Comparison of ENCODE assay signal across 8 cellular contexts in the genomic region with DNA sequence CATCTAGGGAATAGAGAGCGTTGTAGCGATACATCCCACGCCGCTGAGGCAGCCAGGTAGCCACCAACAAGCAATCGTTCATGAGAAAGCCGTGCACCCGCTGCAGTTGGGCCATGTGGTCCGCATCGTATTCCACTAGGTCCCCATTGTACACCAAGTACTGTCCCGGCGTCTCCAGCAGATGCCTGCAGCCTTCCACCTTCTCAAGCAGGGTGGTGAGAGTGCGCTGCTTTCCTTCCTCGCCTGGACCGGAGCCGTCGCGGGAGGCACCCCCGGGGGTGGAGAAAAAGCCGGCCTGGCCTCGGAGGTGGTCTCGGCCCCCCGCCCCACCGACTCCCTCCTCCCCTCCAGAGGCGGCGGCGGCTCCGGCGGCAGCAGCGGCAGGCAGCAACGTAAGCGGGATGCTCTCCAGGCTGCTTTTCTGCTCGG. TPM values are rescaled to one million over a fixed set of nuclear protein-coding genes. Genes with fewer than 3 reads are reported as not detected.
DNase-seq lines count a peak whose midpoint lies in the region; ATAC-seq, FAIRE-seq and TF ChIP-seq lines count a peak whose summit lies in the region.

No MANE protein-coding gene starts in this region.

- peak overlapping the region; percentile 47 for H4K91ac ChIP-seq in H1 (replicated peaks; ENCODE audit: insufficient read length, low read length)

- no peaks in the 10 kb centered on the region for H3K27me3 ChIP-seq in CD8-positive, alpha-beta T cell (ENCODE audit: insufficient read depth, low read length)
- H3K27me3 ChIP-seq in Panc1 (ENCODE audit: control insufficient read depth, insufficient read depth, low read length) (no peaks in the 10 kb centered on the region), H1 (replicated peaks in 1 of 4; ENCODE audit: control insufficient read depth in 3 of 4, extremely low read depth in 1 of 4, insufficient read depth in 3 of 4, low read length in 3 of 4) (no peaks in the 10 kb centered on the region)
- H3K27me3 ChIP-seq in naive thymus-derived CD4-positive, alpha-beta T cell (ENCODE audit: control insufficient read depth in 2 of 2, insufficient read depth in 2 of 2, low read length in 2 of 2) = no peaks in the 10 kb centered on the region

- CTCF ChIA-PET in CD8-positive, alpha-beta T cell (lab: Charles Lee) = interaction anchor here (1.3 to 1.6 kb wide), 3 partner anchors 22 to 270 kb away, joined by 3 to 4 read pairs (median 3); no protein-coding TSS in a partner anchor
- CTCF ChIA-PET in Panc1 (lab: Charles Lee) = interaction anchor here (0.8 kb wide), 1 partner anchor 23 kb away, joined by 3 read pairs; no protein-coding TSS in a partner anchor
- CTCF ChIA-PET in H1 (lab: Charles Lee; ENCODE audit: partially characterized antibody) = interaction anchor here (1.0 to 2.6 kb wide), 6 partner anchors 12 to 266 kb away, joined by 3 to 6 read pairs (median 4); no protein-coding TSS in a partner anchor
- CTCF ChIA-PET in naive thymus-derived CD4-positive, alpha-beta T cell (lab: Charles Lee) = interaction anchor here (0.7 kb wide), 1 partner anchor 63 kb away, joined by 3 read pairs; no protein-coding TSS in a partner anchor

- POLR2A ChIA-PET in CD8-positive, alpha-beta T cell (lab: Charles Lee) = interaction anchor here (1.1 to 1.7 kb wide), 4 partner anchors 19 to 276 kb away, joined by 3 to 18 read pairs (median 8); a partner anchor contains a TSS
- POLR2A ChIA-PET in Panc1 (lab: Charles Lee) = no interaction called here
- POLR2A ChIA-PET in H1 (lab: Charles Lee; ENCODE audit: partially characterized antibody) = interaction anchor here (1.0 to 2.0 kb wide), 3 partner anchors 9 to 96 kb away, joined by 3 to 7 read pairs (median 5); no protein-coding TSS in a partner anchor
- POLR2A ChIA-PET in naive thymus-derived CD4-positive, alpha-beta T cell (lab: Charles Lee) = interaction anchor here (1.0 to 2.6 kb wide), 6 partner anchors 84 to 297 kb away, joined by 3 to 30 read pairs (median 5); a partner anchor contains a TSS

- peak overlapping the region; percentile 4 for H3K56ac ChIP-seq in H1 (replicated peaks; ENCODE audit: insufficient read length, low read depth, low read length)

- WGBS in H1 (ENCODE audit: extremely low coverage in 1 of 2, insufficient coverage in 1 of 2, insufficient read length in 1 of 2, insufficient replicate concordance in 2 of 2, low coverage in 1 of 2, low lambda C conversion rate in 2 of 2, missing lambda C conversion rate in 1 of 2), 2 experiments = 7% methylated on average over 12 of the region's 32 CpGs; no CpG with 5 or more reads in 1 of the 2 experiments

- H2BK12ac ChIP-seq in H1 (ENCODE audit: low read depth, low read length) = no peak overlapping the region

- peak; percentile 0 for ATAC-seq in CD8-positive, alpha-beta T cell
- peak; percentile 14 for ATAC-seq in GM21737 (IDR thresholded peaks at IDR 0.05; ENCODE audit: unreplicated experiment)
- ATAC-seq in Panc1 = peak; percentile 9
- ATAC-seq in naive thymus-derived CD4-positive, alpha-beta T cell = no peak

- peak overlapping the region; percentile 98 for H3K4me3 ChIP-seq in CD8-positive, alpha-beta T cell (ENCODE audit: low read depth, low read length)
- H3K4me3 ChIP-seq in Panc1 (ENCODE audit: low read depth in 2 of 2, low read length in 2 of 2) = peak overlapping the region; percentile 65 to 93
- H3K4me3 ChIP-seq in H1 (ENCODE audit: extremely low read depth in 1 of 4, insufficient read depth in 2 of 4, low read depth in 3 of 4, low read length in 4 of 4) = peak overlapping the region; percentile 89 to 100 (median 98)
- peak overlapping the region; percentile 99 for H3K4me3 ChIP-seq in naive thymus-derived CD4-positive, alpha-beta T cell (ENCODE audit: low read length)

- H3K27ac Mint-ChIP-seq in CD8-positive, alpha-beta T cell = peak overlapping the region; percentile 99
- H3K27ac Mint-ChIP-seq in naive thymus-derived CD4-positive, alpha-beta T cell = peak overlapping the region; percentile 96 to 100 (median 100)

- peaks cover 9% of the 10 kb centered on the region for H3K9me3 Mint-ChIP-seq in CD8-positive, alpha-beta T cell
- peaks cover 0 to 50% (median 11%) of the 10 kb centered on the region in 11 donors for H3K9me3 Mint-ChIP-seq in naive thymus-derived CD4-positive, alpha-beta T cell

- TF ChIP-seq POLR2A in H1 (IDR thresholded peaks at IDR 0.05; ENCODE audit: control extremely low read depth in 1 of 2, low read depth in 2 of 2, low read length in 2 of 2) = no peak

- intact Hi-C loops in CD8-positive, alpha-beta T cell (cut with DNase I, micrococcal nuclease) = loop anchor here (2.0 to 10.0 kb wide), 6 partner anchors 84 to 1290 kb away; a partner anchor contains a TSS
- intact Hi-C loops in Panc1 (cut with micrococcal nuclease; ENCODE audit: unreplicated experiment) = loop anchor here (10.0 kb wide), 1 partner anchor 92 kb away; a partner anchor contains a TSS
- intact Hi-C loops in naive thymus-derived CD4-positive, alpha-beta T cell (cut with micrococcal nuclease) = loop anchor here (1.0 to 10.0 kb wide), 7 partner anchors 292 to 1615 kb away; a partner anchor contains a TSS

- peaks cover 8% of the 10 kb centered on the region; the same call in 1 of the 2 replicates for H3K79me1 ChIP-seq in H1 (ENCODE audit: low read depth, low read length)

- peak overlapping the region; percentile 35; the same call in 1 of the 2 replicates for H2AFZ ChIP-seq in H1 (ENCODE audit: low read length)

- H2BK15ac ChIP-seq in H1 (ENCODE audit: low read length) = no peak overlapping the region

- H3K36me3 ChIP-seq in CD8-positive, alpha-beta T cell (ENCODE audit: insufficient read depth, low read length) = peaks cover 3% of the 10 kb centered on the region
- peaks cover 9% of the 10 kb centered on the region for H3K36me3 ChIP-seq in Panc1 (ENCODE audit: control insufficient read depth, insufficient read depth, low read length)
- peaks cover 0 to 3% (median 0%) of the 10 kb centered on the region in 4 experiments; a peak in 1 of 8 replicates for H3K36me3 ChIP-seq in H1 (ENCODE audit: control insufficient read depth in 2 of 4, insufficient read depth in 4 of 4, low read length in 3 of 4)
- H3K36me3 ChIP-seq in naive thymus-derived CD4-positive, alpha-beta T cell (ENCODE audit: control insufficient read depth in 2 of 3, insufficient read depth in 3 of 3, low read length in 3 of 3) = peaks cover 0 to 10% (median 0%) of the 10 kb centered on the region in 3 experiments

- no peak for TF ChIP-seq EP300 in H1 (IDR thresholded peaks at IDR 0.05; ENCODE audit: borderline replicate concordance in 1 of 2, low read depth in 2 of 2, low read length in 2 of 2)

- peak overlapping the region; percentile 93 to 98 for H3K4me2 ChIP-seq in H1 (ENCODE audit: insufficient read depth in 1 of 2, low read depth in 2 of 2, low read length in 2 of 2)

- TF ChIP-seq RAD21 in H1 (IDR thresholded peaks at IDR 0.05 in 1 of 2, conservative IDR thresholded peaks at IDR 0.05 in 1 of 2; ENCODE audit: low read depth in 2 of 2, low read length in 2 of 2) = no peak

- H4K20me1 ChIP-seq in H1 (replicated peaks in 1 of 2; ENCODE audit: control insufficient read depth in 1 of 2, insufficient read depth in 2 of 2, low read length in 2 of 2) = peaks cover 5% of the 10 kb centered on the region in 2 experiments

- no peak overlapping the region for H4K5ac ChIP-seq in H1 (ENCODE audit: insufficient read length, low read depth, low read length)

- H3K4me1 ChIP-seq in CD8-positive, alpha-beta T cell (ENCODE audit: insufficient read depth, low read length) = peaks cover 58% of the 10 kb centered on the region
- peaks cover 19% of the 10 kb centered on the region for H3K4me1 ChIP-seq in Panc1 (ENCODE audit: control insufficient read depth, insufficient read depth, low read length)
- peaks cover 6 to 19% (median 8%) of the 10 kb centered on the region in 4 experiments for H3K4me1 ChIP-seq in H1 (replicated peaks in 1 of 4; ENCODE audit: control insufficient read depth in 3 of 4, insufficient read depth in 4 of 4, low read length in 3 of 4)
- H3K4me1 ChIP-seq in naive thymus-derived CD4-positive, alpha-beta T cell (ENCODE audit: control insufficient read depth in 2 of 2, insufficient read depth in 2 of 2, low read length in 2 of 2) = peaks cover 41 to 51% of the 10 kb centered on the region in 2 donors

- no peak overlapping the region for H3K14ac ChIP-seq in H1 (ENCODE audit: insufficient read length)

- no peak for FAIRE-seq in H1 (lab: Jason Lieb, UNC)

- H3K23ac ChIP-seq in H1 (ENCODE audit: insufficient read length) = no peak overlapping the region

- no peak overlapping the region for H3K4ac ChIP-seq in H1 (replicated peaks; ENCODE audit: insufficient read length, low read depth, low read length)

- peaks cover 63% of the 10 kb centered on the region for H3K36me3 Mint-ChIP-seq in CD8-positive, alpha-beta T cell
- peaks cover 7 to 48% (median 32%) of the 10 kb centered on the region in 5 donors for H3K36me3 Mint-ChIP-seq in naive thymus-derived CD4-positive, alpha-beta T cell

- H3K27ac ChIP-seq in CD8-positive, alpha-beta T cell (ENCODE audit: low read depth, low read length) = peak overlapping the region; percentile 97
- peak overlapping the region; percentile 97 for H3K27ac ChIP-seq in Panc1 (ENCODE audit: low read length)
- peak overlapping the region; percentile 35; the same call in 1 of the 2 replicates for H3K27ac ChIP-seq in H1 (ENCODE audit: low read depth, low read length)
- peak overlapping the region; percentile 94 for H3K27ac ChIP-seq in naive thymus-derived CD4-positive, alpha-beta T cell (ENCODE audit: low read depth, low read length)

- peak overlapping the region; percentile 97 for H3K4me3 Mint-ChIP-seq in CD8-positive, alpha-beta T cell
- H3K4me3 Mint-ChIP-seq in naive thymus-derived CD4-positive, alpha-beta T cell = peak overlapping the region; percentile 97 to 100 (median 99)

- H3K9me3 ChIP-seq in CD8-positive, alpha-beta T cell (ENCODE audit: low read length) = no peaks in the 10 kb centered on the region
- no peaks in the 10 kb centered on the region for H3K9me3 ChIP-seq in Panc1 (ENCODE audit: control insufficient read depth, insufficient read depth, low read depth, low read length)
- H3K9me3 ChIP-seq in H1 (ENCODE audit: insufficient read depth in 2 of 2, low read depth in 1 of 2, low read length in 1 of 2) = no peaks in the 10 kb centered on the region
- no peaks in the 10 kb centered on the region for H3K9me3 ChIP-seq in naive thymus-derived CD4-positive, alpha-beta T cell (ENCODE audit: control insufficient read depth in 2 of 3, low read length in 3 of 3)

- H2AK5ac ChIP-seq in H1 (ENCODE audit: low read depth, low read length) = no peak overlapping the region

- H3K79me2 ChIP-seq in H1 (ENCODE audit: control insufficient read depth in 1 of 2, insufficient read depth in 2 of 2, low read length in 2 of 2) = peaks cover 13 to 62% of the 10 kb centered on the region in 2 experiments

- no peak overlapping the region; the same call in 1 of the 2 replicates for H2BK20ac ChIP-seq in H1 (ENCODE audit: low read length)

- peak overlapping the region; percentile 47; the same call in 1 of the 2 replicates for H4K8ac ChIP-seq in H1 (ENCODE audit: extremely low read depth, insufficient read depth, low read length)

- H2BK120ac ChIP-seq in H1 (replicated peaks; ENCODE audit: low read depth, low read length) = no peak overlapping the region

- no TSS peak for BruUV-seq in Panc1 (replicated peaks; lab: Mats Ljungman, UMichigan)

- TF ChIP-seq CTCF in CD8-positive, alpha-beta T cell (IDR thresholded peaks at IDR 0.05) = no peak
- TF ChIP-seq CTCF in Panc1 (IDR thresholded peaks at IDR 0.05) (no peak), H1 (IDR thresholded peaks at IDR 0.05; ENCODE audit: control extremely low read depth in 1 of 3, insufficient read depth in 1 of 3, low read depth in 1 of 3, low read length in 3 of 3) (no peak)

- H3K27me3 Mint-ChIP-seq in CD8-positive, alpha-beta T cell (ENCODE audit: low read depth) = no peaks in the 10 kb centered on the region
- H3K27me3 Mint-ChIP-seq in naive thymus-derived CD4-positive, alpha-beta T cell = peaks cover 0 to 6% (median 0%) of the 10 kb centered on the region in 5 donors

- peaks cover 66% of the 10 kb centered on the region for H3K4me1 Mint-ChIP-seq in CD8-positive, alpha-beta T cell (ENCODE audit: low read depth)
- H3K4me1 Mint-ChIP-seq in naive thymus-derived CD4-positive, alpha-beta T cell = peaks cover 36 to 85% (median 68%) of the 10 kb centered on the region in 7 donors

- peaks cover 20% of the 10 kb centered on the region for H3K23me2 ChIP-seq in H1 (ENCODE audit: low read depth, low read length)

- in situ Hi-C loops in Panc1 (cut with HindIII; ENCODE audit: low pct_unique_long_range_greater_than_20kb, low sequenced_read_pairs) = no loop called here

- no peak overlapping the region; the same call in 1 of the 2 replicates for H3K18ac ChIP-seq in H1 (ENCODE audit: extremely low read depth, low read length)

- DNase-seq in CD8-positive, alpha-beta T cell = peak in 2 of 7 experiments; percentile 35 to 51
- DNase-seq in Panc1 (ENCODE audit: low read depth, low spot score) = no peak
- no peak for DNase-seq in H1 (ENCODE audit: low read depth in 1 of 2, low spot score in 2 of 2)
- peak in 1 of 9 donors; percentile 54 for DNase-seq in naive thymus-derived CD4-positive, alpha-beta T cell
- no peak for DNase-seq in Kasumi-1 (lab: John Stamatoyannopoulos, UW)
- no peak for DNase-seq in SKM-1 treated with dmso at 0.1 percent for 144 hours (lab: John Stamatoyannopoulos, UW; ENCODE audit: unreplicated experiment)
- no peak for DNase-seq in SIG-M5 (lab: John Stamatoyannopoulos, UW)

- 0 out of 2 replicates have a peak overlapping the region, but pooled peaks have one; percentile 37 for H2BK5ac ChIP-seq in H1 (ENCODE audit: low read depth, low read length)

- H3K9ac ChIP-seq in H1 (replicated peaks in 1 of 4; ENCODE audit: extremely low read depth in 1 of 4, low read depth in 3 of 4, low read length in 3 of 4) = peak overlapping the region; percentile 62 to 87 (median 82)

RNA-seq across cellular contexts. Expression of a gene that starts 0.6 kb away (rescaled TPM):
- total RNA-seq in CD8-positive, alpha-beta T cell = 10 to 100 TPM; 28.8 to 28.9 TPM
- total RNA-seq in Panc1 (2021; ENCODE audit: unreplicated experiment) = 14.0 TPM
- polyA plus RNA-seq in Panc1 (2012; ENCODE audit: insufficient read length) = 4.3 TPM
- 9.4 and 9.8 TPM in 2 replicates for total RNA-seq in H1 (2021; fragmentation: NEBNext Ultra II Directional; extraction: Animal tissue kit (Norgen Biotek cat#: 25700))
- 2.0 and 2.3 TPM in 2 replicates for polyA plus RNA-seq in H1 (2011; rRNA removed)
- 2.5 TPM for polyA plus RNA-seq in H1 (2011; cell fraction: cytosol; rRNA removed)
- polyA plus RNA-seq in H1 (2011; cell fraction: nucleus; rRNA removed) = 3.4 TPM
- polyA plus RNA-seq in H1 (2012, experiment 1 of 2) = 2.8 to 4.8 TPM (median 3.6 TPM) in 4 replicates
- 0.50 TPM for polyA plus RNA-seq in H1 (2012, experiment 2 of 2)
- polyA plus RNA-seq in H1 (2013, experiment 1 of 2) = 4.2 TPM
- polyA plus RNA-seq in H1 (2013, experiment 2 of 2) = 4.3 TPM
- 7.8 and 8.0 TPM in 2 replicates for polyA minus RNA-seq in H1 (2011; rRNA and poly(A)+ RNA removed)
- polyA minus RNA-seq in H1 (2011; cell fraction: cytosol; rRNA and poly(A)+ RNA removed) = 5.7 TPM
- 5.5 TPM for polyA minus RNA-seq in H1 (2011; cell fraction: nucleus; rRNA and poly(A)+ RNA removed)
- total RNA-seq in naive thymus-derived CD4-positive, alpha-beta T cell = 10 to 100 TPM; 21.9 to 33.8 (median 28.0) TPM
- polyA plus RNA-seq in naive thymus-derived CD4-positive, alpha-beta T cell = 1 to 10 TPM; 2.7 to 2.9 TPM

RNA-seq across cellular contexts. Expression of a gene that starts 1.0 kb away (rescaled TPM):
- 10 to 100 TPM; 30.1 to 31.8 TPM for total RNA-seq in CD8-positive, alpha-beta T cell
- total RNA-seq in Panc1 (2021; ENCODE audit: unreplicated experiment) = 20.0 TPM
- 14.0 TPM for polyA plus RNA-seq in Panc1 (2012; ENCODE audit: insufficient read length)
- 11.8 and 15.1 TPM in 2 replicates for total RNA-seq in H1 (2021; fragmentation: NEBNext Ultra II Directional; extraction: Animal tissue kit (Norgen Biotek cat#: 25700))
- 6.6 and 9.1 TPM in 2 replicates for polyA plus RNA-seq in H1 (2011; rRNA removed)
- polyA plus RNA-seq in H1 (2011; cell fraction: cytosol; rRNA removed) = 8.2 TPM
- 9.1 TPM for polyA plus RNA-seq in H1 (2011; cell fraction: nucleus; rRNA removed)
- polyA plus RNA-seq in H1 (2012, experiment 1 of 2) = 6.8 to 8.2 TPM (median 7.7 TPM) in 4 replicates
- 0.52 TPM for polyA plus RNA-seq in H1 (2012, experiment 2 of 2)
- polyA plus RNA-seq in H1 (2013, experiment 1 of 2) = 10.9 TPM
- 10.3 TPM for polyA plus RNA-seq in H1 (2013, experiment 2 of 2)
- polyA minus RNA-seq in H1 (2011; rRNA and poly(A)+ RNA removed) = 7.7 and 12.0 TPM in 2 replicates
- polyA minus RNA-seq in H1 (2011; cell fraction: cytosol; rRNA and poly(A)+ RNA removed) = 9.3 TPM
- polyA minus RNA-seq in H1 (2011; cell fraction: nucleus; rRNA and poly(A)+ RNA removed) = 17.4 TPM
- total RNA-seq in naive thymus-derived CD4-positive, alpha-beta T cell = 10 to 100 TPM; 13.5 to 25.7 (median 17.0) TPM
- 10 to 100 TPM; 12.5 to 18.6 TPM for polyA plus RNA-seq in naive thymus-derived CD4-positive, alpha-beta T cell

Comparison
In these comparisons a context has a peak if more than half of its experiments do, and no peak if none do; other contexts are left out.
1. H3K27ac ChIP-seq: peak in every context shown above with its lines; median percentile 97 in CD8-positive, alpha-beta T cell; 97 in Panc1; 94 in naive thymus-derived CD4-positive, alpha-beta T cell; 35 in H1.